Comparison of ENCODE assay signal across 20 cellular contexts in the genomic region with DNA sequence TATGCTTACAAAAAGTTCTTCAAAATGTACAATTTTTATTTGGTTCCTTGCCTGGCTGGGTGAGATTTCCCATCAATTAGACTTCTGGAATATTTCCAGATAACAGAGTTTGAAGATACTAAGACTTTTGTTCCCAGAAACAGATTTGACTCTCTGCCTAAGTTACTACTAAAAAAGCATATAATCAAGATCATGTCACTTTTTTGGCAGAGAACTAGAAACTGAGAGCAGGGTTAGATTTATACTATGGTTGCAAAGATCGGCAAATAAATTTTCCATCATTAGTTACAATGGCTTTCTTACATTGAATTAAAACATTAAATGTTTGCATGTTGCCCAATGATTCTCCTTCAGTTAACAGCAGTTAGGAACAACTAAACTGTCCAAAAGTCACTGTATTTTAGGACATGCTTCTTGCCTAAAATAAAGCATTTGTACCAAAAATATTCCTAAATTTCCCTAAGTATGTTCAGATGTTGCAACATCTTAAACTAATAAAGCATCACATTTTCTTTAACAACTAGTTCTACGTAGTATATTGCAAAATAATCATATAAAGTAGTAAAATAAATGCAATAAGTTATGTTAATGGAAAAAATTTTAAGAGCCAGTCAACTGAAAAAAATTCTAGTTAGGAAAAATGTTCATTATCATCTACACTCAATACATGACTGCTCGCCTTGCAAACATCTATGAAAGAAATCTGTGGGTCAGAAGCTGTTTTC.
A peak's percentile ranks its signal among the peaks of the same experiment; 100 is the strongest.
DNase-seq lines count a peak whose midpoint lies in the region; ATAC-seq and TF ChIP-seq lines count a peak whose summit lies in the region.
"Had no signal": no experiment of that assay in that cellular context is flagged by ENCODE, and none has a peak within 500 bp of the region (broad histone marks: within the 10 kb centered on the region; RNA-seq: fewer than 3 reads in every experiment).

No MANE protein-coding gene starts in this region.

- no peaks in the 10 kb centered on the region for H3K9me3 ChIP-seq in gastroesophageal sphincter
- no peaks in the 10 kb centered on the region for H3K9me3 ChIP-seq in skeletal muscle tissue (ENCODE audit: control insufficient read depth in 3 of 3, low read length in 3 of 3)
- H3K9me3 ChIP-seq: HAP-1, mucosa of descending colon had no signal

- H3K4me1 Mint-ChIP-seq in immature natural killer cell, result no peaks in the 10 kb centered on the region
- H3K4me1 Mint-ChIP-seq: stimulated activated naive CD8-positive, alpha-beta T cell treated with anti-CD3 and anti-CD28 coated beads, Interleukin-15, amount 100 ng/mL, for 72 hours had no signal

- no peak for TF ChIP-seq CTCF in gastroesophageal sphincter (IDR thresholded peaks at IDR 0.05)

- H3K4me1 ChIP-seq in gastroesophageal sphincter, result peaks cover 34 to 92% (median 55%) of the 10 kb centered on the region in 3 donors
- H3K4me1 ChIP-seq in skeletal muscle tissue (ENCODE audit: control insufficient read depth in 3 of 3, insufficient read depth in 3 of 3, low read length in 3 of 3), result peaks cover 4 to 21% (median 10%) of the 10 kb centered on the region in 3 donors
- H3K4me1 ChIP-seq: HAP-1 had no signal

- H3K4me3 Mint-ChIP-seq in immature natural killer cell, result no peak overlapping the region
- H3K4me3 Mint-ChIP-seq: stimulated activated naive CD8-positive, alpha-beta T cell treated with anti-CD3 and anti-CD28 coated beads, Interleukin-15, amount 100 ng/mL, for 72 hours had no signal

- 0 out of 3 replicates have a peak, but pooled peaks have one; percentile 5 for ATAC-seq in SK-N-SH treated with all-trans-retinoic acid at 6 μM for 48 hours
- no peak for ATAC-seq in gastroesophageal sphincter
- ATAC-seq in GM19467 (IDR thresholded peaks at IDR 0.05; ENCODE audit: unreplicated experiment), result no peak
- ATAC-seq in HG03139 (IDR thresholded peaks at IDR 0.05; ENCODE audit: unreplicated experiment), result no peak
- ATAC-seq: mucosa of descending colon; stimulated activated naive CD8-positive, alpha-beta T cell treated with anti-CD3 and anti-CD28 coated beads, Interleukin-15, amount 100 ng/mL, for 72 hours had no signal

- H3K27ac Mint-ChIP-seq in immature natural killer cell, result no peak overlapping the region
- H3K27ac Mint-ChIP-seq: stimulated activated naive CD8-positive, alpha-beta T cell treated with anti-CD3 and anti-CD28 coated beads, Interleukin-15, amount 100 ng/mL, for 72 hours had no signal

- H3K27me3 ChIP-seq in gastroesophageal sphincter, result no peaks in the 10 kb centered on the region
- H3K27me3 ChIP-seq in skeletal muscle tissue (ENCODE audit: control insufficient read depth in 3 of 3, insufficient read depth in 3 of 3, low read length in 3 of 3), result no peaks in the 10 kb centered on the region

- WGBS in gastroesophageal sphincter (ENCODE audit: low coverage in 1 of 2), 2 donors, result 17 to 27% methylated on average over 3 of the region's 3 CpGs

- DNase-seq in COLO829 (ENCODE audit: low spot score), result peak; percentile 24
- DNase-seq in immature natural killer cell, result no peak
- no peak for DNase-seq in NCI-H1930 (lab: John Stamatoyannopoulos, UW)
- DNase-seq: activated CD4-positive, CD25-positive, alpha-beta regulatory T cell treated with anti-CD3 and anti-CD28 coated beads, Interleukin-2, amount 50 U/mL, for 72 hours; activated gamma-delta T cell; anterior cingulate cortex; hypothalamus; mucosa of descending colon; NCI-H2029; NCI-H526; nucleus accumbens; stimulated activated CD4-positive, alpha-beta T cell treated with anti-CD3 and anti-CD28 coated beads, Interleukin-12 subunit alpha, Interleukin-12 subunit beta, amount 100 ng/mL, for 4 hours; stimulated activated naive CD8-positive, alpha-beta T cell treated with anti-CD3 and anti-CD28 coated beads, Interleukin-15, amount 100 ng/mL, for 72 hours; T-helper 9 cell had no signal

- H3K27ac ChIP-seq in gastroesophageal sphincter (peak overlapping the region; percentile 80 to 96 (median 84)), skeletal muscle tissue (ENCODE audit: low read depth, low read length) (peak overlapping the region; percentile 55)

- H3K36me3 ChIP-seq in gastroesophageal sphincter (peaks cover 0 to 17% of the 10 kb centered on the region in 2 donors), skeletal muscle tissue (ENCODE audit: control insufficient read depth in 3 of 3, insufficient read depth in 3 of 3, low read length in 3 of 3) (peaks cover 3 to 15% (median 14%) of the 10 kb centered on the region in 3 donors)

- H3K27me3 Mint-ChIP-seq in immature natural killer cell (ENCODE audit: low read depth in 3 of 3), result peaks cover 0 to 2% (median 0%) of the 10 kb centered on the region in 3 donors
- H3K27me3 Mint-ChIP-seq: stimulated activated naive CD8-positive, alpha-beta T cell treated with anti-CD3 and anti-CD28 coated beads, Interleukin-15, amount 100 ng/mL, for 72 hours had no signal

- no peak for TF ChIP-seq EP300 in gastroesophageal sphincter (IDR thresholded peaks at IDR 0.05)

- no peak overlapping the region for H3K9ac ChIP-seq in skeletal muscle tissue (ENCODE audit: low read depth in 1 of 3, low read length in 3 of 3)

- H3K4me3 ChIP-seq in gastroesophageal sphincter (no peak overlapping the region), skeletal muscle tissue (ENCODE audit: low read length in 3 of 3) (no peak overlapping the region)
- H3K4me3 ChIP-seq: HAP-1, mucosa of descending colon had no signal

- no peaks in the 10 kb centered on the region for H3K9me3 Mint-ChIP-seq in immature natural killer cell
- H3K9me3 Mint-ChIP-seq: stimulated activated naive CD8-positive, alpha-beta T cell treated with anti-CD3 and anti-CD28 coated beads, Interleukin-15, amount 100 ng/mL, for 72 hours had no signal

- peaks cover 23 to 33% (median 29%) of the 10 kb centered on the region in 3 donors for H3K36me3 Mint-ChIP-seq in immature natural killer cell

- no peak for TF ChIP-seq POLR2A in gastroesophageal sphincter (IDR thresholded peaks at IDR 0.05)

TF ChIP-seq in SK-N-SH treated with all-trans-retinoic acid at 6 μM for 48 hours, 23 proteins besides CTCF, POLR2A, EP300 and RAD21 (continues in another document):
- TF ChIP-seq SNAI2 (CRISPR knock-in tag; IDR thresholded peaks at IDR 0.05), result no peak
- TF ChIP-seq ZC3H10 (CRISPR knock-in tag; IDR thresholded peaks at IDR 0.05), result peak; percentile 79; the same call in 1 of the 2 replicates
- no peak for TF ChIP-seq ESRRG (CRISPR knock-in tag; IDR thresholded peaks at IDR 0.05)
- TF ChIP-seq TCF4 (CRISPR knock-in tag; IDR thresholded peaks at IDR 0.05; ENCODE audit: borderline replicate concordance), result no peak
- no peak for TF ChIP-seq PPARA (CRISPR knock-in tag; IDR thresholded peaks at IDR 0.05; ENCODE audit: borderline replicate concordance)
- TF ChIP-seq TOX (CRISPR knock-in tag; IDR thresholded peaks at IDR 0.05; ENCODE audit: borderline replicate concordance), result peak; percentile 83
- no peak for TF ChIP-seq GLIS3 (CRISPR knock-in tag; IDR thresholded peaks at IDR 0.05)
- TF ChIP-seq ISL1 (CRISPR knock-in tag; IDR thresholded peaks at IDR 0.05), result peak; percentile 91
- no peak for TF ChIP-seq ZNF565 (CRISPR knock-in tag; conservative IDR thresholded peaks at IDR 0.05; ENCODE audit: low read depth)
- no peak for TF ChIP-seq ZFP3 (CRISPR knock-in tag; IDR thresholded peaks at IDR 0.05)
- TF ChIP-seq ARNTL (CRISPR knock-in tag; IDR thresholded peaks at IDR 0.05; ENCODE audit: borderline replicate concordance, low read depth), result no peak
- TF ChIP-seq ZFP30 (CRISPR knock-in tag; IDR thresholded peaks at IDR 0.05), result no peak
- no peak for TF ChIP-seq CSDC2 (CRISPR knock-in tag; IDR thresholded peaks at IDR 0.05)
- TF ChIP-seq, protein P1, sequence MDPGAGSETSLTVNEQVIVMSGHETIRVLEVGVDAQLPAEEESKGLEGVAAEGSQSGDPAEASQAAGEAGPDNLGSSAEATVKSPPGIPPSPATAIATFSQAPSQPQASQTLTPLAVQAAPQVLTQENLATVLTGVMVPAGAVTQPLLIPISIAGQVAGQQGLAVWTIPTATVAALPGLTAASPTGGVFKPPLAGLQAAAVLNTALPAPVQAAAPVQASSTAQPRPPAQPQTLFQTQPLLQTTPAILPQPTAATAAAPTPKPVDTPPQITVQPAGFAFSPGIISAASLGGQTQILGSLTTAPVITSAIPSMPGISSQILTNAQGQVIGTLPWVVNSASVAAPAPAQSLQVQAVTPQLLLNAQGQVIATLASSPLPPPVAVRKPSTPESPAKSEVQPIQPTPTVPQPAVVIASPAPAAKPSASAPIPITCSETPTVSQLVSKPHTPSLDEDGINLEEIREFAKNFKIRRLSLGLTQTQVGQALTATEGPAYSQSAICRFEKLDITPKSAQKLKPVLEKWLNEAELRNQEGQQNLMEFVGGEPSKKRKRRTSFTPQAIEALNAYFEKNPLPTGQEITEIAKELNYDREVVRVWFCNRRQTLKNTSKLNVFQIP (CRISPR knock-in tag; IDR thresholded peaks at IDR 0.05; ENCODE audit: borderline replicate concordance, low read depth), result no peak
- TF ChIP-seq, protein P2, sequence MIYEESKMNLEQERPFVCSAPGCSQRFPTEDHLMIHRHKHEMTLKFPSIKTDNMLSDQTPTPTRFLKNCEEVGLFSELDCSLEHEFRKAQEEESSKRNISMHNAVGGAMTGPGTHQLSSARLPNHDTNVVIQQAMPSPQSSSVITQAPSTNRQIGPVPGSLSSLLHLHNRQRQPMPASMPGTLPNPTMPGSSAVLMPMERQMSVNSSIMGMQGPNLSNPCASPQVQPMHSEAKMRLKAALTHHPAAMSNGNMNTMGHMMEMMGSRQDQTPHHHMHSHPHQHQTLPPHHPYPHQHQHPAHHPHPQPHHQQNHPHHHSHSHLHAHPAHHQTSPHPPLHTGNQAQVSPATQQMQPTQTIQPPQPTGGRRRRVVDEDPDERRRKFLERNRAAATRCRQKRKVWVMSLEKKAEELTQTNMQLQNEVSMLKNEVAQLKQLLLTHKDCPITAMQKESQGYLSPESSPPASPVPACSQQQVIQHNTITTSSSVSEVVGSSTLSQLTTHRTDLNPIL (CRISPR knock-in tag; IDR thresholded peaks at IDR 0.05; ENCODE audit: low read depth), result no peak
- TF ChIP-seq PATZ1 (CRISPR knock-in tag; IDR thresholded peaks at IDR 0.05; ENCODE audit: borderline replicate concordance), result no peak; the same call in 1 of the 2 replicates
